8 cellular contexts compared by ENCODE assay signal in the genomic region with DNA sequence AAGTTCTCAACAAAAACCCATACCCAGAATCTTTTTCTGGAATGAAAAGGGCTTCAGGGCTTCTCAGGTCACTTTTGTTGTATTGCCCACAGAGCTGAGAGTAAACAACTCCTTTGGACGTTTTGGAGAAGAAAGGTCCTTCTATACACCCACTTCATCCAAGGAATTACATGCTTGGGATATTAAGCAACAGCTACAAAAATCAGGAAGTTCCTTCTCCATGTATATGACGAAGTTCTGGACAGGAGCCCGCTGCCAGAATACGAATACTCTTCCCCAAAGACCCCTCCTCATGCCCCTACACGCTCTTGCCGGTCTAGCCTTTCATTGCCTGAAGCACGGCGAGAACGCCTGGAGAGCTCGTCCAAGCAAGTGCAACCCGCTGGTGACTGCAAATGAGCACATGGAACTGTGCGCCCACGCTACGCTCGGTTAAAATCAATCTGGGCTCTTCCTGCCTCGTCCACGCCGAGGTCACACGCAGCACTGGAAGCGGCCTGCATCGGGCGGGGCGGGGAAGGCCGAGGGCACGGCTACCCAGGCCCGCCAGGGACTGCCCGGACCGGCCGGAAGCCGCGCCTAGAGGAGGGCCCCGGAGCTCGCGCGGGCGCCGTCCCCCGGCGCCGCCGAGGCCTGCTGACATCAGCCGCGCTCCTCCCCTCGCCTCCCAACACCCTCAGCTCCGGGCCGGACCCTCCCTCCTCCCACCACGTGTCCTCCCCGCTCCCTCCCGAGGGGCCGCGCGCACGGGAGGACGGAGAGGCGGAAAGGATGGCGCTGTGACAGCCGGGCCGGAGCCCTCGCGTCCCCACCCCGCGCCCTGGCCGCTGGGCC. TPM values are rescaled to one million over a fixed set of nuclear protein-coding genes. Genes with fewer than 3 reads are reported as not detected.
DNase-seq lines count a peak whose midpoint lies in the region; ATAC-seq, FAIRE-seq and TF ChIP-seq lines count a peak whose summit lies in the region.

TSS of gene POGK (plus strand) at position 710 of the 834 bp plus-strand sequence. CDS start 1,482 bp downstream, outside the sequence.

- peaks cover 4% of the 10 kb centered on the region for H3F3A ChIP-seq in smooth muscle cell (ENCODE audit: low read depth)

- H3K27ac ChIP-seq in AG04450 (ENCODE audit: low read depth, low read length) (peak within 1 kb of the TSS; percentile 79), smooth muscle cell (ENCODE audit: low read depth) (peak within 1 kb of the TSS; percentile 69)

- POLR2A ChIA-PET in AG04450 (lab: Yijun Ruan, JAX): interaction anchor here (0.6 to 1.2 kb wide), 4 partner anchors 14 to 381 kb away, joined by 3 to 6 read pairs (median 4); partner anchors contain the start of genes POU2F1 and TADA1
- POLR2A ChIA-PET in WTC11 (lab: Charles Lee): interaction anchor here (1.0 to 1.9 kb wide), 2 partner anchors 37 to 1141 kb away, joined by 4 to 11 read pairs; partner anchors contain the start of genes ALDH9A1 and TADA1

- H3K27ac Mint-ChIP-seq in WTC11: peak within 1 kb of the TSS; percentile 97

- TF ChIP-seq CTCF in AG04450 (IDR thresholded peaks at IDR 0.05; ENCODE audit: low read depth, low read length) (no peak), WTC11 (IDR thresholded peaks at IDR 0.05) (no peak), bronchial epithelial cell (IDR thresholded peaks at IDR 0.05; ENCODE audit: insufficient read depth, low read length, severe bottlenecking) (no peak), smooth muscle cell (IDR thresholded peaks at IDR 0.05; ENCODE audit: borderline replicate concordance, insufficient read depth, poor library complexity, severe bottlenecking) (no peak)

- H3K4me3 Mint-ChIP-seq in WTC11: peak within 1 kb of the TSS; percentile 91

- H3K27me3 Mint-ChIP-seq in WTC11 (ENCODE audit: low read depth): peaks cover 3% of the 10 kb centered on the region

- H2AFZ ChIP-seq in smooth muscle cell (ENCODE audit: low read depth): peak within 1 kb of the TSS; percentile 99

- peaks cover 6% of the 10 kb centered on the region for H3K79me2 ChIP-seq in smooth muscle cell (ENCODE audit: low read depth)

- H3K36me3 ChIP-seq in bronchial epithelial cell (ENCODE audit: control insufficient read depth, insufficient read depth, low read length) (peaks cover 22% of the 10 kb centered on the region), smooth muscle cell (ENCODE audit: low read depth) (peaks cover 3% of the 10 kb centered on the region)

- peak within 1 kb of the TSS; percentile 73 for H3K4me3 ChIP-seq in AG04450 (ENCODE audit: low read depth, low read length)
- H3K4me3 ChIP-seq in bronchial epithelial cell (ENCODE audit: low read depth, low read length): peak within 1 kb of the TSS; percentile 56
- peak within 1 kb of the TSS; percentile 70 for H3K4me3 ChIP-seq in smooth muscle cell

- 1% methylated on average over 43 of the region's 63 CpGs for WGBS in smooth muscle cell (ENCODE audit: low lambda C conversion rate)

- peaks cover 26% of the 10 kb centered on the region for H4K20me1 ChIP-seq in smooth muscle cell (ENCODE audit: low read depth)

- DNase-seq in AG04450 (ENCODE audit: low read depth, low spot score): peak; percentile 46
- DNase-seq in NCI-H2196 treated with DMSO at 0.1 percent for 48 hours (lab: John Stamatoyannopoulos, UW; ENCODE audit: unreplicated experiment): peak; percentile 90
- peak; percentile 83 for DNase-seq in WTC11 (ENCODE audit: low spot score)
- peak; percentile 80 for DNase-seq in bronchial epithelial cell (ENCODE audit: low read depth)
- peak; percentile 94 for DNase-seq in iPS-NIHi7 (ENCODE audit: extremely low spot score)
- DNase-seq in smooth muscle cell (lab: John Stamatoyannopoulos, UW; ENCODE audit: unreplicated experiment): peak; percentile 63

- H3K27me3 ChIP-seq in AG04450 (ENCODE audit: control insufficient read depth, insufficient read depth, low read length) (peaks cover under 1% of the 10 kb centered on the region), bronchial epithelial cell (ENCODE audit: control insufficient read depth, insufficient read depth, low read length) (no peaks in the 10 kb centered on the region), smooth muscle cell (ENCODE audit: low read depth) (peaks cover 3% of the 10 kb centered on the region)

- H3K9ac ChIP-seq in smooth muscle cell (ENCODE audit: low read depth): peak within 1 kb of the TSS; percentile 53

- peak; percentile 98 for ATAC-seq in GM18907 (IDR thresholded peaks at IDR 0.05; ENCODE audit: unreplicated experiment)
- ATAC-seq in HG03139 (IDR thresholded peaks at IDR 0.05; ENCODE audit: unreplicated experiment): peak; percentile 94
- peak; percentile 92 for ATAC-seq in WTC11

- peaks cover 20% of the 10 kb centered on the region for H3K4me1 ChIP-seq in smooth muscle cell (ENCODE audit: low read depth)

- FAIRE-seq in bronchial epithelial cell (lab: Jason Lieb, UNC): no peak

- CTCF ChIA-PET in AG04450 (lab: Charles Lee) (interaction anchor here (0.6 to 1.1 kb wide), 3 partner anchors 14 to 226 kb away, joined by 3 read pairs; no protein-coding TSS in a partner anchor), WTC11 (lab: Charles Lee) (interaction anchor here (0.5 to 2.7 kb wide), 9 partner anchors 16 to 914 kb away, joined by 3 to 7 read pairs (median 3); partner anchors contain the start of gene TADA1)

- H3K9me3 ChIP-seq in AG04450 (ENCODE audit: control insufficient read depth, insufficient read depth, low read length) (no peaks in the 10 kb centered on the region), smooth muscle cell (replicated peaks; ENCODE audit: low read depth) (no peaks in the 10 kb centered on the region)

- H3K4me2 ChIP-seq in smooth muscle cell: peak within 1 kb of the TSS; percentile 93

- peaks cover 23% of the 10 kb centered on the region for H3K4me1 Mint-ChIP-seq in WTC11

- peaks cover 35% of the 10 kb centered on the region for H3K36me3 Mint-ChIP-seq in WTC11

- H3K9me3 Mint-ChIP-seq in WTC11: no peaks in the 10 kb centered on the region

TF ChIP-seq in WTC11, 78 proteins besides CTCF, POLR2A, EP300 and RAD21 (continues in another document):
- TF ChIP-seq, protein P1, sequence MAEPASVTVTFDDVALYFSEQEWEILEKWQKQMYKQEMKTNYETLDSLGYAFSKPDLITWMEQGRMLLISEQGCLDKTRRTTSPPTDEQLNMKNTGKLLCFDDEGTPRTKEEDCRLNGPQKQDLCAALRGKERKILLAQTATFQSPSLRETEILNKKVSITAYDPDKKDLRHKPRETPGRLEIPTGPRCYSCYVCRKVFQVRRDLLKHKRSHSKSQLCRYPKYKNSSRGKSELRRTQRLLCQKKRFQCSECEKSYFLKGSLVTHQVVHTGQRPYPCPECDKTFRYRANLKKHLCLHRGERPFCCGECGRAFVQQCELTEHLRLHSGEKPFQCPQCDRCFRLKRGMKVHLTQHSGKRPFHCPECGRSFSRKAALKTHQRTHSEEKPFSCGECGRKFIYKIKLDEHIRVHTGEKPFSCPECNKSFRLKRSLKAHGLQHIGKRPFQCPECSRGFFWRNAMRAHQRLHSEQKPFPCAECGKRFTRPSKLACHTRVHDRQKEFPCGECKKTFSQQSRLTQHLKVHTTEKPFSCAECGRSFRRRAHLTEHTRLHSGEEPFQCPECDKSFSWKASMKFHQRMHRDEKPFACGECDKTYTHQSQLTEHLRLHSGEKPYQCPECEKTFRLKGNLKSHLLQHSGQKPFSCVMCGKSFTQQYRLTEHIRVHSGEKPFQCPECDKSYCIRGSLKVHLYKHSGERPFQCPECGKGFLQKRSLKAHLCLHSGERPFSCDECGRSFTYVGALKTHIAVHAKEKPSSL (CRISPR knock-in tag; conservative IDR thresholded peaks at IDR 0.05): no peak
- TF ChIP-seq GRHL2 (CRISPR knock-in tag; IDR thresholded peaks at IDR 0.05; ENCODE audit: insufficient replicate concordance, severe bottlenecking) (no peak), MXD4 (CRISPR knock-in tag; IDR thresholded peaks at IDR 0.05; ENCODE audit: borderline replicate concordance) (no peak), GABPB1 (CRISPR knock-in tag; IDR thresholded peaks at IDR 0.05) (no peak; the same call in none of the 2 replicates), ZBTB21 (CRISPR knock-in tag; IDR thresholded peaks at IDR 0.05; ENCODE audit: borderline replicate concordance) (peak; percentile 81; the same call in 1 of the 2 replicates), ATF1 (CRISPR knock-in tag; IDR thresholded peaks at IDR 0.05) (0 out of 2 replicates have a peak, but pooled peaks have one; percentile 72), NR2C2 (CRISPR knock-in tag; IDR thresholded peaks at IDR 0.05) (no peak)
- TF ChIP-seq, protein P2, sequence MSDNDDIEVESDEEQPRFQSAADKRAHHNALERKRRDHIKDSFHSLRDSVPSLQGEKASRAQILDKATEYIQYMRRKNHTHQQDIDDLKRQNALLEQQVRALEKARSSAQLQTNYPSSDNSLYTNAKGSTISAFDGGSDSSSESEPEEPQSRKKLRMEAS (CRISPR knock-in tag; IDR thresholded peaks at IDR 0.05): peak; percentile 92
- TF ChIP-seq, protein P3, sequence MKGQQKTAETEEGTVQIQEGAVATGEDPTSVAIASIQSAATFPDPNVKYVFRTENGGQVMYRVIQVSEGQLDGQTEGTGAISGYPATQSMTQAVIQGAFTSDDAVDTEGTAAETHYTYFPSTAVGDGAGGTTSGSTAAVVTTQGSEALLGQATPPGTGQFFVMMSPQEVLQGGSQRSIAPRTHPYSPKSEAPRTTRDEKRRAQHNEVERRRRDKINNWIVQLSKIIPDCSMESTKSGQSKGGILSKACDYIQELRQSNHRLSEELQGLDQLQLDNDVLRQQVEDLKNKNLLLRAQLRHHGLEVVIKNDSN (CRISPR knock-in tag; IDR thresholded peaks at IDR 0.05): peak; percentile 86

RNA-seq across cellular contexts. Expression of gene POGK, which starts in this region (rescaled TPM):
- polyA plus RNA-seq in AG04450 (2011; rRNA removed) (18.3 and 21.9 TPM in 2 replicates), smooth muscle cell (9.7 and 15.0 TPM in 2 replicates)
- 25.7 and 26.2 TPM in 2 replicates for polyA minus RNA-seq in AG04450 (2011; rRNA and poly(A)+ RNA removed)
- total RNA-seq in WTC11 (2021) (33.1 to 36.7 TPM (median 36.1 TPM) in 3 replicates), bronchial epithelial cell (22.0 and 32.4 TPM in 2 replicates), smooth muscle cell (21.2 and 23.4 TPM in 2 replicates)

Comparison
In these comparisons a context has a peak if more than half of its experiments do, and no peak if none do; other contexts are left out.
1. Peak in every context shown above with its lines: DNase-seq, ATAC-seq, H3K4me3 ChIP-seq and H3K27ac ChIP-seq.